Comparison of ENCODE assay signal across 30 cellular contexts in genomic region chr11:22476589-22476988, GRCh38.
"Had no signal": no experiment of that assay in that cellular context is flagged by ENCODE, and none has a peak within 500 bp of the region (broad histone marks: within the 10 kb centered on the region; RNA-seq: fewer than 3 reads in every experiment).

No MANE protein-coding gene starts in this region.

- H3K4me1 ChIP-seq: adrenal gland had no signal

- FAIRE-seq: astrocyte, colon, TTC549 had no signal

- ATAC-seq: activated CD8-positive, alpha-beta T cell treated with anti-CD3 and anti-CD28 coated beads for 36 hours; activated naive CD4-positive, alpha-beta T cell treated with anti-CD3 and anti-CD28 coated beads, Interleukin-2, amount 50 U/mL, for 72 hours; activated T-cell treated with anti-CD3 and anti-CD28 coated beads, Interleukin-2, amount 50 U/mL, for 4 hours; activated T-cell treated with anti-CD3 and anti-CD28 coated beads, Interleukin-2, amount 50 U/mL, for 72 hours; activated T-helper 17 cell treated with anti-CD3 and anti-CD28 coated beads, Interleukin-2, amount 50 U/mL, for 72 hours had no signal

- H3K27ac ChIP-seq: adrenal gland, VCaP had no signal

- DNase-seq: activated B cell treated with CpG ODN at 0.5 μM for 24 hours; activated CD4-positive, alpha-beta memory T cell treated with anti-CD3 and anti-CD28 coated beads for 36 hours; activated CD4-positive, alpha-beta T cell treated with anti-CD3 and anti-CD28 coated beads for 4 hours; activated CD4-positive, alpha-beta T cell treated with anti-CD3 and anti-CD28 coated beads, Interleukin-2, amount 10 ng/mL, durations not matched to agents 24 days and 14 days; activated CD4-positive, alpha-beta T cell treated with anti-CD3 and anti-CD28 coated beads, Interleukin-2, amount 50 U/mL, for 1 hour; activated CD4-positive, alpha-beta T cell treated with anti-CD3 and anti-CD28 coated beads, Interleukin-2, amount 50 U/mL, for 4 hours; activated CD4-positive, CD25-positive, alpha-beta regulatory T cell treated with anti-CD3 and anti-CD28 coated beads, Interleukin-2, amount 50 U/mL, for 72 hours; activated CD8-positive, alpha-beta memory T cell treated with anti-CD3 and anti-CD28 coated beads, Interleukin-2, amount 50 U/mL, for 4 hours; activated CD8-positive, alpha-beta T cell treated with anti-CD3 and anti-CD28 coated beads for 36 hours; activated effector memory CD4-positive, alpha-beta T cell treated with anti-CD3 and anti-CD28 coated beads, Interleukin-2, amount 50 U/mL, for 16 hours; activated gamma-delta T cell treated with Interleukin-2 at 50 U/mL for 16 hours; activated naive CD4-positive, alpha-beta T cell; activated naive CD4-positive, alpha-beta T cell treated with anti-CD3 and anti-CD28 coated beads for 36 hours; activated naive CD4-positive, alpha-beta T cell treated with anti-CD3 and anti-CD28 coated beads, Interleukin-2, amount 50 U/mL, for 16 hours; activated naive CD8-positive, alpha-beta T cell treated with anti-CD3 and anti-CD28 coated beads for 36 hours; activated T-cell treated with anti-CD3 and anti-CD28 coated beads for 4 hours; activated T-cell treated with anti-CD3 and anti-CD28 coated beads, Interleukin-2, amount 50 U/mL, for 1 hour; activated T-cell treated with anti-CD3 and anti-CD28 coated beads, Interleukin-2, amount 50 U/mL, for 4 hours; activated T-cell treated with anti-CD3 and anti-CD28 coated beads, Interleukin-2, amount 50 U/mL, for 72 hours; adrenal gland; amniotic stem cell; aorta; central memory CD4-positive, alpha-beta T cell; T-helper 1 cell had no signal

- H3K27me3 ChIP-seq: adrenal gland had no signal

- H3K36me3 ChIP-seq: adrenal gland had no signal

- H3K4me3 ChIP-seq: adrenal gland had no signal

- H3K9me3 ChIP-seq: adrenal gland had no signal
